Comparison of ENCODE assay signal across 22 cellular contexts in genomic region chrX:17674611-17675010, GRCh38.
DNase-seq lines count a peak whose midpoint lies in the region; ATAC-seq, FAIRE-seq and TF ChIP-seq lines count a peak whose summit lies in the region.
"Had no signal": no experiment of that assay in that cellular context is flagged by ENCODE, and none has a peak within 500 bp of the region (broad histone marks: within the 10 kb centered on the region; RNA-seq: fewer than 3 reads in every experiment).

No MANE protein-coding gene starts in this region.

- H3K9me3 ChIP-seq in body of pancreas (no peaks in the 10 kb centered on the region), right atrium auricular region (no peaks in the 10 kb centered on the region)
- H3K9me3 ChIP-seq: heart left ventricle, SK-N-SH had no signal

- H3K36me3 ChIP-seq in body of pancreas (replicated peaks in 1 of 2; ENCODE audit: insufficient read depth in 1 of 2, low read depth in 2 of 2), result no peaks in the 10 kb centered on the region
- H3K36me3 ChIP-seq in right atrium auricular region, result no peaks in the 10 kb centered on the region
- H3K36me3 ChIP-seq: heart left ventricle had no signal

- no peak for TF ChIP-seq POLR2A in body of pancreas (IDR thresholded peaks at IDR 0.05)

- TF ChIP-seq CTCF in body of pancreas (IDR thresholded peaks at IDR 0.05) (no peak), D721Med (IDR thresholded peaks at IDR 0.05; ENCODE audit: insufficient read depth, missing control alignments) (no peak), right atrium auricular region (IDR thresholded peaks at IDR 0.05) (no peak)

- H3K27me3 ChIP-seq in body of pancreas (no peaks in the 10 kb centered on the region), right atrium auricular region (no peaks in the 10 kb centered on the region)

- no peak overlapping the region for H3K4me3 ChIP-seq in body of pancreas
- H3K4me3 ChIP-seq in right atrium auricular region, result no peak overlapping the region
- H3K4me3 ChIP-seq: heart left ventricle had no signal

- H3K4me1 ChIP-seq in body of pancreas (no peaks in the 10 kb centered on the region), right atrium auricular region (no peaks in the 10 kb centered on the region)
- H3K4me1 ChIP-seq: heart left ventricle had no signal

- no peak overlapping the region for H3K27ac ChIP-seq in body of pancreas
- no peak overlapping the region for H3K27ac ChIP-seq in right atrium auricular region
- H3K27ac ChIP-seq: heart left ventricle had no signal

- no peak for FAIRE-seq in D721Med (lab: Jason Lieb, UNC)
- FAIRE-seq: HepG2 had no signal

- DNase-seq in DMS53 treated with DMSO at 0.1 percent for 48 hours (lab: John Stamatoyannopoulos, UW; ENCODE audit: unreplicated experiment) (peak; percentile 32), NCI-H1092 treated with DMSO at 0.1 percent for 48 hours (lab: John Stamatoyannopoulos, UW) (peak; percentile 19), body of pancreas (peak; percentile 9 to 38 (median 23)), lung microvascular endothelial cell (ENCODE audit: low read depth in 2 of 2) (peak; percentile 6 to 7), A172 (ENCODE audit: low spot score) (no peak), D721Med (ENCODE audit: insufficient read length, low spot score) (no peak), right atrium auricular region (ENCODE audit: low spot score) (no peak)
- DNase-seq: activated CD4-positive, CD25-positive, alpha-beta regulatory T cell; activated CD8-positive, alpha-beta T cell treated with anti-CD3 and anti-CD28 coated beads, Interleukin-2, amount 10 ng/mL, durations not matched to agents 7 days and 5 days; activated naive CD4-positive, alpha-beta T cell treated with anti-CD3 and anti-CD28 coated beads for 36 hours; activated T-cell treated with anti-CD3 and anti-CD28 coated beads, Interleukin-2, amount 50 U/mL, for 1 hour; amygdala; COR-L47; heart left ventricle; left ventricle myocardium superior; NCI-H226; NK-92 treated with Interleukin-12 subunit alpha and Interleukin-12 subunit beta, amount 100 ng/mL, for 24 hours; RPMI8226; SK-N-SH; T1000 had no signal

- intact Hi-C loops in body of pancreas (cut with DNase I), result no loop called here

- ATAC-seq in body of pancreas, result no peak
- no peak for ATAC-seq in HG03439 (IDR thresholded peaks at IDR 0.05; ENCODE audit: unreplicated experiment)
- ATAC-seq: activated CD8-positive, alpha-beta T cell treated with anti-CD3 and anti-CD28 coated beads, Interleukin-2, amount 10 ng/mL, durations not matched to agents 7 days and 5 days; heart left ventricle; HepG2; left ventricle myocardium superior had no signal

- 10 to 13% methylated on average over 2 of the region's 2 CpGs for WGBS in body of pancreas, 2 donors

Comparison
In these comparisons a context has a peak if more than half of its experiments do, and no peak if none do; other contexts are left out.
1. DNase-seq: peak in DMS53 treated with DMSO at 0.1 percent for 48 hours (single experiment), NCI-H1092 treated with DMSO at 0.1 percent for 48 hours (single experiment), body of pancreas (4 of 4) and lung microvascular endothelial cell (2 of 2); none in A172 (single experiment), D721Med (single experiment) and right atrium auricular region (single experiment).